In genomic region chr11:119049081-119049480, GRCh38 we compare ENCODE assay signal across 18 cellular contexts.
"Had no signal": no experiment of that assay in that cellular context is flagged by ENCODE, and none has a peak within 500 bp of the region (broad histone marks: within the 10 kb centered on the region; RNA-seq: fewer than 3 reads in every experiment).

No MANE protein-coding gene starts in this region.

- H3K36me3 ChIP-seq: ovary had no signal

- H3K4me1 Mint-ChIP-seq: neural crest cell had no signal

- DNase-seq: central memory CD4-positive, alpha-beta T cell; erythroblast; foreskin keratinocyte; head of caudate nucleus; left colon; left ventricle myocardium superior; naive thymus-derived CD4-positive, alpha-beta T cell; ovary; sigmoid colon; stimulated activated CD4-positive, alpha-beta T cell treated with anti-CD3 and anti-CD28 coated beads, Interleukin-12 subunit alpha, Interleukin-12 subunit beta, amount 100 ng/mL, for 4 hours; testis; transverse colon had no signal

- H3K9me3 ChIP-seq: ovary, right atrium auricular region, sigmoid colon, testis, transverse colon had no signal

- H3K4me3 Mint-ChIP-seq: neural crest cell; stimulated activated naive CD8-positive, alpha-beta T cell treated with anti-CD3 and anti-CD28 coated beads, Interleukin-15, Interleukin-2, amounts not matched to agents 100 ng/mL and 50 ng/mL, for 24 hours had no signal

- H3K27me3 Mint-ChIP-seq: naive thymus-derived CD4-positive, alpha-beta T cell; stimulated activated naive CD8-positive, alpha-beta T cell treated with anti-CD3 and anti-CD28 coated beads, Interleukin-15, Interleukin-2, amounts not matched to agents 100 ng/mL and 50 ng/mL, for 24 hours had no signal

- H3K9me3 Mint-ChIP-seq: naive thymus-derived CD4-positive, alpha-beta T cell; neural crest cell; stimulated activated naive CD8-positive, alpha-beta T cell treated with anti-CD3 and anti-CD28 coated beads, Interleukin-15, Interleukin-2, amounts not matched to agents 100 ng/mL and 50 ng/mL, for 24 hours had no signal

- H3K27ac ChIP-seq: foreskin keratinocyte, hepatocyte, ovary, right atrium auricular region, sigmoid colon, skin epidermis, testis, transverse colon had no signal

- H3K27ac Mint-ChIP-seq: stimulated activated naive CD8-positive, alpha-beta T cell treated with anti-CD3 and anti-CD28 coated beads, Interleukin-15, Interleukin-2, amounts not matched to agents 100 ng/mL and 50 ng/mL, for 24 hours had no signal

- H2AFZ ChIP-seq: hepatocyte had no signal

- H3K4me2 ChIP-seq: hepatocyte had no signal

- H3K4me1 ChIP-seq: foreskin keratinocyte, right atrium auricular region, sigmoid colon, testis, transverse colon had no signal

- H3K4me3 ChIP-seq: hepatocyte, lung, ovary, right atrium auricular region, sigmoid colon, skin epidermis, testis, transverse colon had no signal

- H3K27me3 ChIP-seq: foreskin keratinocyte, hepatocyte, ovary, right atrium auricular region, sigmoid colon, testis, transverse colon had no signal

- ATAC-seq: foreskin keratinocyte; left colon; left ventricle myocardium superior; naive thymus-derived CD4-positive, alpha-beta T cell had no signal
